ENCODE assay signal across 11 cellular contexts in genomic region chr7:73704640-73705550, GRCh38.
DNase-seq lines count a peak whose midpoint lies in the region; ATAC-seq lines count a peak whose summit lies in the region.
"Had no signal": no experiment of that assay in that cellular context is flagged by ENCODE, and none has a peak within 500 bp of the region (broad histone marks: within the 10 kb centered on the region; RNA-seq: fewer than 3 reads in every experiment).

No MANE protein-coding gene starts in this region.

- H3K4me3 ChIP-seq in ACC112 (ENCODE audit: low read depth, low read length), result no peak overlapping the region
- no peak overlapping the region for H3K4me3 ChIP-seq in mucosa of rectum (ENCODE audit: low read length in 2 of 2)
- H3K4me3 ChIP-seq: mucosa of descending colon had no signal

- H3K27me3 ChIP-seq in ACC112 (ENCODE audit: insufficient read depth, low read length) (no peaks in the 10 kb centered on the region), mucosa of rectum (ENCODE audit: control insufficient read depth in 2 of 2, insufficient read depth in 2 of 2, low read length in 2 of 2) (no peaks in the 10 kb centered on the region)

- peaks cover 37% of the 10 kb centered on the region for H3K79me2 ChIP-seq in ACC112 (ENCODE audit: control insufficient read depth, insufficient read depth, low read length, unreplicated experiment)

- peak overlapping the region; percentile 59 for H3K27ac ChIP-seq in ACC112 (ENCODE audit: low read depth, low read length)
- H3K27ac ChIP-seq in mucosa of rectum (ENCODE audit: low read depth in 2 of 2, low read length in 2 of 2), result peak overlapping the region; percentile 37 to 43

- H3K9me3 ChIP-seq in mucosa of rectum (ENCODE audit: control insufficient read depth in 2 of 2, low read length in 2 of 2), result no peaks in the 10 kb centered on the region
- H3K9me3 ChIP-seq: mucosa of descending colon had no signal

- H3K36me3 ChIP-seq in ACC112 (ENCODE audit: insufficient read depth, low read length) (peaks cover 23% of the 10 kb centered on the region; the same call in 1 of the 2 replicates), mucosa of rectum (ENCODE audit: control insufficient read depth in 2 of 2, insufficient read depth in 2 of 2, low read length in 2 of 2) (peaks cover 0 to under 1% of the 10 kb centered on the region in 2 donors)

- peaks cover 51% of the 10 kb centered on the region for H3K4me1 ChIP-seq in ACC112 (ENCODE audit: control insufficient read depth, insufficient read depth, low read length, unreplicated experiment)
- peaks cover 4 to 19% of the 10 kb centered on the region in 2 donors for H3K4me1 ChIP-seq in mucosa of rectum (ENCODE audit: control insufficient read depth in 2 of 2, insufficient read depth in 2 of 2, low read length in 2 of 2)

- DNase-seq in NCI-H2227 (lab: John Stamatoyannopoulos, UW; ENCODE audit: unreplicated experiment) (peak; percentile 48), brain pericyte (ENCODE audit: low read depth, low spot score) (peak; percentile 84), NCI-H526 (lab: John Stamatoyannopoulos, UW) (no peak)
- DNase-seq: activated CD8-positive, alpha-beta memory T cell treated with anti-CD3 and anti-CD28 coated beads, Interleukin-2, amount 50 U/mL, for 48 hours; NCI-H510A treated with DMSO at 0.1 percent for 48 hours had no signal

- H2AFZ ChIP-seq in ACC112 (ENCODE audit: low read length, unreplicated experiment), result no peak overlapping the region

- no peak for ATAC-seq in HG03521 (IDR thresholded peaks at IDR 0.05; ENCODE audit: unreplicated experiment)
- no peak for ATAC-seq in GM18520 (IDR thresholded peaks at IDR 0.05; ENCODE audit: unreplicated experiment)
- no peak for ATAC-seq in activated CD4-positive, CD25-positive, alpha-beta regulatory T cell treated with anti-CD3 and anti-CD28 coated beads, Interleukin-2, amount 50 U/mL, for 24 hours

- peak overlapping the region in 1 of 2 donors; percentile 43 for H3K9ac ChIP-seq in mucosa of rectum (ENCODE audit: low read depth in 1 of 2, low read length in 2 of 2)

Comparison
In these comparisons a context has a peak if more than half of its experiments do, and no peak if none do; other contexts are left out.
1. DNase-seq: peak in NCI-H2227 (single experiment) and brain pericyte (single experiment); none in NCI-H526 (0 of 2).